In the genomic region with DNA sequence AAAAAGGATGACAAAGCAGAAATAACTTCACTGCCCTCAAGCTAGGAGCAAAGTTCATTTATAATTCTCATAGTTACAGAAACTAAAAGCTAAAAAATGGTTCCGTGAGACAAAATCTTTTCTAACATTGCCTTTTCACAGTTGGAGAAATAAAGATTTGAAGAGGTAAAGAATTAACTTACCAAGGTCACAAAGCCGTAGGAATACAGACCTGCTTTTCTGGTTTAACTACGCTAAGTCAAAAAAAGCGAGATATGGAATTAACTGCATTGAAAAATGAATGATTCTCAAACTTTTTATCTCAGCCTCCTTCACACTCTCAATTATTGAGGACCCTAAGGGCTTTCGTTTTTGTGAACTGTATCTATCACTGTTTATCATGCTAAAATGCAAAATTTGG, we compare ENCODE assay signal across 17 cellular contexts.
A peak's percentile ranks its signal among the peaks of the same experiment; 100 is the strongest.
DNase-seq lines count a peak whose midpoint lies in the region; ATAC-seq and TF ChIP-seq lines count a peak whose summit lies in the region.
"Had no signal": no experiment of that assay in that cellular context is flagged by ENCODE, and none has a peak within 500 bp of the region (broad histone marks: within the 10 kb centered on the region; RNA-seq: fewer than 3 reads in every experiment).

No MANE protein-coding gene starts in this region.

- H3K27ac ChIP-seq in BLaER1 treated with 17β-estradiol and CSF1 and Interleukin-3, amounts not matched to agents 10 nM and 100 nM, result no peak overlapping the region; a peak in 2 of 22 replicates
- H3K27ac ChIP-seq in PC-3 (ENCODE audit: low read length), result no peak overlapping the region
- peak overlapping the region; percentile 59 for H3K27ac ChIP-seq in neural cell (ENCODE audit: low read length)
- H3K27ac ChIP-seq: KMS-11, Peyer's patch had no signal

- peaks cover 16 to 36% (median 27%) of the 10 kb centered on the region in 10 experiments; a peak in 18 of 20 replicates for H3K4me1 ChIP-seq in BLaER1 treated with 17β-estradiol and CSF1 and Interleukin-3, amounts not matched to agents 10 nM and 100 nM
- H3K4me1 ChIP-seq in PC-3 (ENCODE audit: insufficient read depth, low read length), result no peaks in the 10 kb centered on the region
- peaks cover 8% of the 10 kb centered on the region for H3K4me1 ChIP-seq in endocrine pancreas (ENCODE audit: control insufficient read depth, insufficient read depth, low read length)
- H3K4me1 ChIP-seq: Peyer's patch had no signal

- H3K27me3 ChIP-seq in BLaER1 treated with 17β-estradiol and CSF1 and Interleukin-3, amounts not matched to agents 10 nM and 100 nM, result peaks cover 0 to 9% (median 0%) of the 10 kb centered on the region in 11 experiments; a peak in 3 of 22 replicates
- H3K27me3 ChIP-seq in PC-3 (ENCODE audit: low read length), result no peaks in the 10 kb centered on the region
- H3K27me3 ChIP-seq in endocrine pancreas (ENCODE audit: control insufficient read depth, insufficient read depth, low read length), result no peaks in the 10 kb centered on the region
- H3K27me3 ChIP-seq in neural cell (ENCODE audit: insufficient read depth, low read depth, low read length), result no peaks in the 10 kb centered on the region
- H3K27me3 ChIP-seq: Peyer's patch had no signal

- peaks cover 3% of the 10 kb centered on the region for H3K4me1 Mint-ChIP-seq in activated CD4-positive, alpha-beta T cell treated with anti-CD3 and anti-CD28 coated beads, Interleukin-2, amount 10 ng/mL, durations not matched to agents 24 days and 14 days

- no TSS peak for BruUV-seq in PC-3 (replicated peaks; lab: Mats Ljungman, UMichigan)

- H3K9me3 Mint-ChIP-seq in activated CD4-positive, alpha-beta T cell treated with anti-CD3 and anti-CD28 coated beads, Interleukin-2, amount 10 ng/mL, durations not matched to agents 24 days and 14 days, result no peaks in the 10 kb centered on the region
- H3K9me3 Mint-ChIP-seq: CD4-positive, alpha-beta T cell had no signal

- peaks cover 23% of the 10 kb centered on the region for H3K27me3 Mint-ChIP-seq in activated CD4-positive, alpha-beta T cell treated with anti-CD3 and anti-CD28 coated beads, Interleukin-2, amount 10 ng/mL, durations not matched to agents 24 days and 14 days

- no peaks in the 10 kb centered on the region for H3K36me3 ChIP-seq in BLaER1 treated with 17β-estradiol and CSF1 and Interleukin-3, amounts not matched to agents 10 nM and 100 nM
- H3K36me3 ChIP-seq in PC-3 (ENCODE audit: low read depth, low read length) (no peaks in the 10 kb centered on the region), endocrine pancreas (ENCODE audit: control insufficient read depth, insufficient read depth, low read length) (no peaks in the 10 kb centered on the region), neural cell (ENCODE audit: insufficient read depth, low read length) (no peaks in the 10 kb centered on the region)
- H3K36me3 ChIP-seq: Peyer's patch had no signal

- intact Hi-C loops in PC-3 (cut with micrococcal nuclease), result no loop called here
- intact Hi-C loops in activated CD4-positive, alpha-beta T cell treated with anti-CD3 and anti-CD28 coated beads, Interleukin-2, amount 10 ng/mL, durations not matched to agents 24 days and 14 days (cut with micrococcal nuclease), result no loop called here

- no peak for DNase-seq in PC-3
- DNase-seq in GM10266 (ENCODE audit: extremely low spot score), result no peak
- DNase-seq in anterior cingulate cortex (lab: John Stamatoyannopoulos, UW), result no peak
- no peak for DNase-seq in SHP77 (lab: John Stamatoyannopoulos, UW)
- no peak for DNase-seq in activated CD4-positive, alpha-beta T cell treated with anti-CD3 and anti-CD28 coated beads, Interleukin-2, amount 10 ng/mL, durations not matched to agents 24 days and 14 days
- DNase-seq: ACHN; AML-193; CD4-positive, alpha-beta T cell; NCI-H146; NCI-H2081; Peyer's patch; SK-N-SH had no signal

- no peak overlapping the region for H3K4me3 Mint-ChIP-seq in activated CD4-positive, alpha-beta T cell treated with anti-CD3 and anti-CD28 coated beads, Interleukin-2, amount 10 ng/mL, durations not matched to agents 24 days and 14 days

- H2AFZ ChIP-seq in PC-3 (ENCODE audit: low read length) (0 out of 2 replicates have a peak overlapping the region, but pooled peaks have one; percentile 10), neural cell (ENCODE audit: low read depth, low read length) (no peak overlapping the region)

- H3K79me2 ChIP-seq in PC-3 (ENCODE audit: low read length) (no peaks in the 10 kb centered on the region), neural cell (replicated peaks; ENCODE audit: insufficient read depth, low read length) (no peaks in the 10 kb centered on the region)

- peaks cover 0 to 6% (median 0%) of the 10 kb centered on the region in 11 experiments; a peak in 3 of 22 replicates for H3K9me3 ChIP-seq in BLaER1 treated with 17β-estradiol and CSF1 and Interleukin-3, amounts not matched to agents 10 nM and 100 nM (replicated peaks in 1 of 11)
- H3K9me3 ChIP-seq in PC-3 (ENCODE audit: low read length) (no peaks in the 10 kb centered on the region), endocrine pancreas (ENCODE audit: control insufficient read depth, low read length) (no peaks in the 10 kb centered on the region), neural cell (ENCODE audit: low read length) (no peaks in the 10 kb centered on the region)
- H3K9me3 ChIP-seq: Peyer's patch, SK-N-SH had no signal

- CTCF ChIA-PET in PC-3 (lab: Charles Lee), result no interaction called here

- POLR2A ChIA-PET in PC-3 (lab: Charles Lee; ENCODE audit: unreplicated experiment), result no interaction called here

- H3K27ac Mint-ChIP-seq in activated CD4-positive, alpha-beta T cell treated with anti-CD3 and anti-CD28 coated beads, Interleukin-2, amount 10 ng/mL, durations not matched to agents 24 days and 14 days, result no peak overlapping the region
- H3K27ac Mint-ChIP-seq: CD4-positive, alpha-beta T cell had no signal

- no peak for TF ChIP-seq CTCF in PC-3 (conservative IDR thresholded peaks at IDR 0.05; ENCODE audit: low read depth, low read length)
- TF ChIP-seq CTCF in neural cell (IDR thresholded peaks at IDR 0.05; ENCODE audit: poor library complexity, severe bottlenecking), result no peak
- no peak for TF ChIP-seq CTCF in GM10266 (IDR thresholded peaks at IDR 0.05; ENCODE audit: control insufficient read depth, insufficient read depth, low read depth, missing control alignments)

- no peak for TF ChIP-seq EP300 in neural cell (conservative IDR thresholded peaks at IDR 0.05; ENCODE audit: poor library complexity, severe bottlenecking)

- no peaks in the 10 kb centered on the region for H3K36me3 Mint-ChIP-seq in activated CD4-positive, alpha-beta T cell treated with anti-CD3 and anti-CD28 coated beads, Interleukin-2, amount 10 ng/mL, durations not matched to agents 24 days and 14 days (ENCODE audit: low read depth)

- H4K20me1 ChIP-seq in BLaER1 treated with 17β-estradiol and CSF1 and Interleukin-3, amounts not matched to agents 10 nM and 100 nM, result no peaks in the 10 kb centered on the region
- H4K20me1 ChIP-seq in PC-3 (ENCODE audit: low read length) (no peaks in the 10 kb centered on the region), neural cell (ENCODE audit: insufficient read depth) (no peaks in the 10 kb centered on the region)

- peak overlapping the region in 3 of 11 experiments; percentile 74 to 78 (median 76); a peak in 4 of 22 replicates for H3K9ac ChIP-seq in BLaER1 treated with 17β-estradiol and CSF1 and Interleukin-3, amounts not matched to agents 10 nM and 100 nM
- H3K9ac ChIP-seq in PC-3 (ENCODE audit: low read length) (no peak overlapping the region), endocrine pancreas (ENCODE audit: control insufficient read depth, insufficient read depth, low read length) (no peak overlapping the region), neural cell (ENCODE audit: low read length) (no peak overlapping the region)
- H3K9ac ChIP-seq: KMS-11, SK-N-SH had no signal

- H3K9me2 ChIP-seq in PC-3 (replicated peaks; ENCODE audit: low read length), result no peaks in the 10 kb centered on the region
- no peaks in the 10 kb centered on the region for H3K9me2 ChIP-seq in neural cell (ENCODE audit: insufficient read depth, low read length)
- H3K9me2 ChIP-seq: SK-N-SH had no signal

- H3F3A ChIP-seq in PC-3 (ENCODE audit: low read length, unreplicated experiment) (no peaks in the 10 kb centered on the region), neural cell (ENCODE audit: insufficient read depth, low read length, poor library complexity, severe bottlenecking) (no peaks in the 10 kb centered on the region)

- H3K4me2 ChIP-seq in BLaER1 treated with 17β-estradiol and CSF1 and Interleukin-3, amounts not matched to agents 10 nM and 100 nM, result peak overlapping the region; percentile 82 to 95 (median 89); a peak in 21 of 22 replicates
- H3K4me2 ChIP-seq in PC-3 (ENCODE audit: low read length) (no peak overlapping the region), neural cell (ENCODE audit: low read length) (no peak overlapping the region)
- H3K4me2 ChIP-seq: KMS-11, SK-N-SH had no signal

- TF ChIP-seq RAD21 in neural cell (conservative IDR thresholded peaks at IDR 0.05), result no peak

- peak overlapping the region in 1 of 10 experiments; percentile 61; a peak in 1 of 20 replicates for H3K4me3 ChIP-seq in BLaER1 treated with 17β-estradiol and CSF1 and Interleukin-3, amounts not matched to agents 10 nM and 100 nM
- H3K4me3 ChIP-seq in PC-3 (ENCODE audit: low read length) (no peak overlapping the region), endocrine pancreas (ENCODE audit: control insufficient read depth, insufficient read depth, low read length) (peak overlapping the region; percentile 87), neural cell (ENCODE audit: low read length) (peak overlapping the region; percentile 57)

- ATAC-seq in PC-3, result no peak
- ATAC-seq: Right ventricle myocardium inferior had no signal

Comparison
In these comparisons a context has a peak if more than half of its experiments do, and no peak if none do; other contexts are left out.
1. H3K4me2 ChIP-seq: peak in BLaER1 treated with 17β-estradiol and CSF1 and Interleukin-3, amounts not matched to agents 10 nM and 100 nM (11 of 11); none in PC-3 (single experiment) and neural cell (single experiment).